ENCODE assay signal across 8 cellular contexts in genomic region chr1:41890841-41891311, GRCh38. TPM values are rescaled to one million over a fixed set of nuclear protein-coding genes. Genes with fewer than 3 reads are reported as not detected.
DNase-seq lines count a peak whose midpoint lies in the region; ATAC-seq and TF ChIP-seq lines count a peak whose summit lies in the region.

No MANE protein-coding gene starts in this region.

- H3K27me3 ChIP-seq in lung (ENCODE audit: control insufficient read depth, insufficient read depth) (no peaks in the 10 kb centered on the region), upper lobe of right lung (no peaks in the 10 kb centered on the region), PC-3 (ENCODE audit: low read length) (no peaks in the 10 kb centered on the region)

- no peak overlapping the region for H3K4me2 ChIP-seq in PC-3 (ENCODE audit: low read length)

- no peaks in the 10 kb centered on the region for H3K36me3 Mint-ChIP-seq in activated naive CD4-positive, alpha-beta T cell treated with anti-CD3 and anti-CD28 coated beads, Interleukin-2, amount 10 ng/mL, durations not matched to agents 7 days and 5 days
- H3K36me3 Mint-ChIP-seq in brain: no peaks in the 10 kb centered on the region

- H3K9me3 Mint-ChIP-seq in activated naive CD4-positive, alpha-beta T cell treated with anti-CD3 and anti-CD28 coated beads, Interleukin-2, amount 10 ng/mL, durations not matched to agents 7 days and 5 days: no peaks in the 10 kb centered on the region
- no peaks in the 10 kb centered on the region for H3K9me3 Mint-ChIP-seq in brain

- H3K4me1 ChIP-seq in lung (ENCODE audit: control insufficient read depth in 2 of 2, insufficient read depth in 2 of 2, low read length in 2 of 2) (peaks cover 5 to 11% of the 10 kb centered on the region in 2 donors), upper lobe of right lung (peaks cover 53% of the 10 kb centered on the region), PC-3 (ENCODE audit: insufficient read depth, low read length) (peaks cover 8% of the 10 kb centered on the region)

- 17 to 19% methylated on average over 6 of the region's 6 CpGs for WGBS in lung, 2 donors

- no peaks in the 10 kb centered on the region for H3K27me3 Mint-ChIP-seq in activated naive CD4-positive, alpha-beta T cell treated with anti-CD3 and anti-CD28 coated beads, Interleukin-2, amount 10 ng/mL, durations not matched to agents 7 days and 5 days
- H3K27me3 Mint-ChIP-seq in brain: peaks cover 7% of the 10 kb centered on the region

- peaks cover 73% of the 10 kb centered on the region for H3K79me2 ChIP-seq in PC-3 (ENCODE audit: low read length)

- POLR2A ChIA-PET in PC-3 (lab: Charles Lee; ENCODE audit: unreplicated experiment): no interaction called here

- BruUV-seq in PC-3 (replicated peaks; lab: Mats Ljungman, UMichigan): no TSS peak

- TF ChIP-seq CTCF in brain (conservative IDR thresholded peaks at IDR 0.05): no peak
- no peak for TF ChIP-seq CTCF in lung (IDR thresholded peaks at IDR 0.05; ENCODE audit: control extremely low read depth, extremely low read depth)
- TF ChIP-seq CTCF in upper lobe of right lung (IDR thresholded peaks at IDR 0.05): no peak
- TF ChIP-seq CTCF in GM20000 (IDR thresholded peaks at IDR 0.05; ENCODE audit: extremely low read depth, missing control alignments): no peak
- no peak for TF ChIP-seq CTCF in PC-3 (conservative IDR thresholded peaks at IDR 0.05; ENCODE audit: low read depth, low read length)

- H4K20me1 ChIP-seq in PC-3 (ENCODE audit: low read length): no peaks in the 10 kb centered on the region

- peaks cover 66% of the 10 kb centered on the region for H3K4me1 Mint-ChIP-seq in activated naive CD4-positive, alpha-beta T cell treated with anti-CD3 and anti-CD28 coated beads, Interleukin-2, amount 10 ng/mL, durations not matched to agents 7 days and 5 days
- peaks cover 27% of the 10 kb centered on the region for H3K4me1 Mint-ChIP-seq in brain

- no peak for ATAC-seq in lung (ENCODE audit: insufficient read depth, low FRiP score)
- ATAC-seq in upper lobe of right lung: peak; percentile 65
- ATAC-seq in PC-3: no peak
- ATAC-seq in GM21526 (IDR thresholded peaks at IDR 0.05; ENCODE audit: low FRiP score, unreplicated experiment): no peak

- H3K4me3 Mint-ChIP-seq in activated naive CD4-positive, alpha-beta T cell treated with anti-CD3 and anti-CD28 coated beads, Interleukin-2, amount 10 ng/mL, durations not matched to agents 7 days and 5 days: peak overlapping the region; percentile 73
- H3K4me3 Mint-ChIP-seq in brain: no peak overlapping the region

- peak overlapping the region; percentile 93 for H3K27ac Mint-ChIP-seq in activated naive CD4-positive, alpha-beta T cell treated with anti-CD3 and anti-CD28 coated beads, Interleukin-2, amount 10 ng/mL, durations not matched to agents 7 days and 5 days
- H3K27ac Mint-ChIP-seq in brain: peak overlapping the region in 3 of 5 experiments; percentile 19 to 78 (median 28)

- no peak overlapping the region for H2AFZ ChIP-seq in PC-3 (ENCODE audit: low read length)

- H3K27ac ChIP-seq in lung (ENCODE audit: low read depth in 1 of 2, low read length in 1 of 2): peak overlapping the region; percentile 29 to 98
- H3K27ac ChIP-seq in upper lobe of right lung: peak overlapping the region; percentile 88
- no peak overlapping the region for H3K27ac ChIP-seq in PC-3 (ENCODE audit: low read length)

- H3F3A ChIP-seq in PC-3 (ENCODE audit: low read length, unreplicated experiment): no peaks in the 10 kb centered on the region

- DNase-seq in activated naive CD4-positive, alpha-beta T cell treated with anti-CD3 and anti-CD28 coated beads, Interleukin-2, amount 10 ng/mL, durations not matched to agents 7 days and 5 days: no peak
- DNase-seq in activated naive CD4-positive, alpha-beta T cell (lab: John Stamatoyannopoulos, UW): no peak
- DNase-seq in lung (ENCODE audit: low spot score) (no peak), upper lobe of right lung (no peak), GM20000 (ENCODE audit: low spot score) (no peak), PC-3 (no peak)

- H3K36me3 ChIP-seq in lung (ENCODE audit: control insufficient read depth in 2 of 2, insufficient read depth in 2 of 2, low read length in 2 of 2) (no peaks in the 10 kb centered on the region), upper lobe of right lung (no peaks in the 10 kb centered on the region), PC-3 (ENCODE audit: low read depth, low read length) (no peaks in the 10 kb centered on the region)

- CTCF ChIA-PET in activated naive CD4-positive, alpha-beta T cell treated with anti-CD3 and anti-CD28 coated beads, Interleukin-2, amount 10 ng/mL, durations not matched to agents 7 days and 5 days (lab: Charles Lee): interaction anchor here (0.8 to 2.8 kb wide), 12 partner anchors 12 to 317 kb away, joined by 3 to 16 read pairs (median 6); partner anchors contain the start of gene HIVEP3
- CTCF ChIA-PET in PC-3 (lab: Charles Lee): no interaction called here

- intact Hi-C loops in upper lobe of right lung (cut with DNase I): no loop called here
- intact Hi-C loops in PC-3 (cut with micrococcal nuclease): no loop called here

- H3K9me3 ChIP-seq in lung (ENCODE audit: control insufficient read depth in 2 of 2, insufficient read depth in 1 of 2, low read length in 1 of 2) (no peaks in the 10 kb centered on the region), upper lobe of right lung (no peaks in the 10 kb centered on the region), PC-3 (ENCODE audit: low read length) (no peaks in the 10 kb centered on the region)

- H3K9me2 ChIP-seq in PC-3 (replicated peaks; ENCODE audit: low read length): no peaks in the 10 kb centered on the region

- H3K4me3 ChIP-seq in lung (no peak overlapping the region), upper lobe of right lung (peak overlapping the region; percentile 53), PC-3 (ENCODE audit: low read length) (no peak overlapping the region)

- no peak overlapping the region for H3K9ac ChIP-seq in PC-3 (ENCODE audit: low read length)

RNA-seq across cellular contexts. Expression of gene HIVEP3, which starts 27.8 kb away (rescaled TPM):
- polyA plus RNA-seq in brain (ENCODE audit: insufficient read depth, low read depth, low replicate concordance): 5.4 TPM
- total RNA-seq in lung: 10 to 100 TPM in 1 of 2 donors, 1 to 10 TPM in 1; 8.9 to 14.7 TPM
- 1 to 10 TPM; 7.0 to 8.7 TPM for polyA plus RNA-seq in lung
- 16.6 TPM for total RNA-seq in upper lobe of right lung
- 8.4 and 9.8 TPM in 2 replicates for total RNA-seq in PC-3 (2014; rRNA removed)
